In the genomic region with DNA sequence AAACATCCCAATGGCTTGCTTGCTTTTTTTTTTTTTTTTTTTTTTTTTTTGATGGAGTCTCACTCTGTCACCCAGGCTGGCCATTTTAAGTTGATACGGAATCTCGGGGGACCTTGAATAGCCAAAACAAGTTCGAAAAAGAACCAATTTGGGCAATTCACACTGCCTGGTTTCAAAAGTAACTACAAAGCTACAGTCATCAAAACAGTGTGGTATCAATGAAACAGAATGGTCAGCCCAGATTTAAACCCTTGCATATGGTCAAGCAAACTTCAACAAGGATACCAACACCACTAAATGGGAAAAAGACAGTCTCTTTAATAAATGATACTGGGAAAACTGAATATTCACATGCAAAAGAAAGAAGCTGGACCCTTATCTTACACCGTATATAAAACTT, we compare ENCODE assay signal across 9 cellular contexts.
"Had no signal": no experiment of that assay in that cellular context is flagged by ENCODE, and none has a peak within 500 bp of the region (broad histone marks: within the 10 kb centered on the region; RNA-seq: fewer than 3 reads in every experiment).

No MANE protein-coding gene starts in this region.

- H3K4me3 ChIP-seq: GM23338 had no signal

- H2AFZ ChIP-seq: GM23338 had no signal

- H3K4me3 Mint-ChIP-seq: GM23338, H9, HFFc6, IgD-negative memory B cell had no signal

- H3K27me3 Mint-ChIP-seq: IgD-negative memory B cell had no signal

- H3K9me3 Mint-ChIP-seq: GM23338, HFFc6 had no signal

- H3K4me2 ChIP-seq: GM23338 had no signal

- H3K27ac Mint-ChIP-seq: GM23338, H9, HFFc6, IgD-negative memory B cell had no signal

- DNase-seq: H9, HCEC 1CT, HFFc6 had no signal

- H3K4me1 Mint-ChIP-seq: GM23338, H9, IgD-negative memory B cell had no signal

- H3K27ac ChIP-seq: HL-60 had no signal

- ATAC-seq: GM23338, HepG2 had no signal

- FAIRE-seq: H1, H54, HepG2 had no signal
